18 cellular contexts compared by ENCODE assay signal in genomic region chr18:79108520-79109215, GRCh38. TPM values are rescaled to one million over a fixed set of nuclear protein-coding genes. Genes with fewer than 3 reads are reported as not detected.
DNase-seq lines count a peak whose midpoint lies in the region; ATAC-seq and TF ChIP-seq lines count a peak whose summit lies in the region.
"Had no signal": no experiment of that assay in that cellular context is flagged by ENCODE, and none has a peak within 500 bp of the region (broad histone marks: within the 10 kb centered on the region; RNA-seq: fewer than 3 reads in every experiment).

No MANE protein-coding gene starts in this region.

- H3K36me3 ChIP-seq in GM23248 (ENCODE audit: low read depth) (no peaks in the 10 kb centered on the region), Panc1 (ENCODE audit: control insufficient read depth, insufficient read depth, low read length) (no peaks in the 10 kb centered on the region), fibroblast of lung (ENCODE audit: control insufficient read depth, insufficient read depth, low read length) (no peaks in the 10 kb centered on the region)
- H3K36me3 ChIP-seq: BE2C, MG63 had no signal

- ATAC-seq in Panc1 (0 out of 2 replicates have a peak, but pooled peaks have one; percentile 54), sciatic nerve (peak; percentile 52)
- ATAC-seq: SK-N-SH treated with all-trans-retinoic acid at 6 μM for 48 hours had no signal

- intact Hi-C loops in Panc1 (cut with micrococcal nuclease; ENCODE audit: unreplicated experiment) (no loop called here), sciatic nerve (cut with DNase I) (no loop called here)

- H3K4me2 ChIP-seq in GM23248 (ENCODE audit: unreplicated experiment) (no peak overlapping the region), fibroblast of lung (ENCODE audit: extremely low read depth, insufficient read depth, low read length) (peak overlapping the region; percentile 48)

- peaks cover 6% of the 10 kb centered on the region; the same call in 1 of the 2 replicates for H3F3A ChIP-seq in GM23248 (ENCODE audit: insufficient read depth)

- in situ Hi-C loops in GM23248 (cut with MboI) (no loop called here), Panc1 (cut with HindIII; ENCODE audit: low pct_unique_long_range_greater_than_20kb, low sequenced_read_pairs) (no loop called here)

- CTCF ChIA-PET in Panc1 (lab: Charles Lee) = no interaction called here

- H3K4me3 ChIP-seq in GM23248 (no peak overlapping the region), Panc1 (ENCODE audit: low read depth in 2 of 2, low read length in 2 of 2) (no peak overlapping the region), fibroblast of lung (replicated peaks in 1 of 4; ENCODE audit: control extremely low read depth in 1 of 4, insufficient read depth in 1 of 4, low read depth in 3 of 4, low read length in 4 of 4) (no peak overlapping the region)
- H3K4me3 ChIP-seq: MG63 had no signal

- no peaks in the 10 kb centered on the region; the same call in 1 of the 2 replicates for H3K4me1 ChIP-seq in GM23248 (ENCODE audit: insufficient read depth)
- H3K4me1 ChIP-seq in Panc1 (ENCODE audit: control insufficient read depth, insufficient read depth, low read length) = no peaks in the 10 kb centered on the region
- H3K4me1 ChIP-seq in fibroblast of lung (ENCODE audit: control insufficient read depth, extremely low read depth, insufficient read depth, low read length) = no peaks in the 10 kb centered on the region
- H3K4me1 ChIP-seq: BE2C had no signal

- H3K9me3 ChIP-seq in GM23248 (ENCODE audit: low read depth) = no peaks in the 10 kb centered on the region
- H3K9me3 ChIP-seq in Panc1 (ENCODE audit: control insufficient read depth, insufficient read depth, low read depth, low read length) = no peaks in the 10 kb centered on the region
- no peaks in the 10 kb centered on the region for H3K9me3 ChIP-seq in fibroblast of lung (ENCODE audit: control insufficient read depth, insufficient read depth, low read depth, low read length)
- H3K9me3 ChIP-seq: BE2C, MG63 had no signal

- 27 to 29% methylated on average over 7 of the region's 7 CpGs for WGBS in GM23248 (ENCODE audit: low coverage in 1 of 2, low lambda C conversion rate in 2 of 2, missing lambda C conversion rate in 2 of 2), 2 experiments

- peaks cover 29% of the 10 kb centered on the region; the same call in 1 of the 2 replicates for H3K79me2 ChIP-seq in GM23248 (ENCODE audit: insufficient read depth)
- peaks cover 3% of the 10 kb centered on the region for H3K79me2 ChIP-seq in fibroblast of lung (ENCODE audit: control insufficient read depth, insufficient read depth, low read length)

- H4K20me1 ChIP-seq in GM23248 (ENCODE audit: insufficient read depth) (no peaks in the 10 kb centered on the region), fibroblast of lung (ENCODE audit: control insufficient read depth, extremely low read depth, insufficient read depth, low read length) (no peaks in the 10 kb centered on the region)

- no TSS peak for BruUV-seq in Panc1 (replicated peaks; lab: Mats Ljungman, UMichigan)

- no peak overlapping the region for H3K27ac ChIP-seq in GM23248
- H3K27ac ChIP-seq in Panc1 (ENCODE audit: low read length) = no peak overlapping the region
- H3K27ac ChIP-seq in fibroblast of lung (ENCODE audit: insufficient read depth, low read length) = peak overlapping the region; percentile 8

- TF ChIP-seq CTCF in Panc1 (IDR thresholded peaks at IDR 0.05) (no peak), fibroblast of lung (conservative IDR thresholded peaks at IDR 0.05 in 1 of 2, IDR thresholded peaks at IDR 0.05 in 1 of 2; ENCODE audit: low read depth in 1 of 2, low read length in 2 of 2) (no peak)

- no peak overlapping the region for H3K9ac ChIP-seq in GM23248
- H3K9ac ChIP-seq in fibroblast of lung (ENCODE audit: insufficient read depth, low read length) = no peak overlapping the region

- DNase-seq in GM23248 (peak; percentile 65), Panc1 (ENCODE audit: low read depth, low spot score) (no peak), fibroblast of lung (ENCODE audit: low read depth in 2 of 2) (peak in 1 of 2 donors; percentile 21), sciatic nerve (ENCODE audit: low spot score) (no peak), retina (no peak), superior temporal gyrus (ENCODE audit: extremely low spot score) (no peak)
- DNase-seq in stimulated activated naive CD4-positive, alpha-beta T cell (lab: John Stamatoyannopoulos, UW) = no peak
- DNase-seq: BE2C; CD4-positive, alpha-beta T cell; DMS79; GOT3; KG1; MG63; NCI-H1092; NCI-H1694; NCI-H524 treated with DMSO at 0.1 percent for 48 hours; SHP77 treated with DMSO at 0.1 percent for 48 hours had no signal

- POLR2A ChIA-PET in Panc1 (lab: Charles Lee) = interaction anchor here (0.6 kb wide), 2 partner anchors 9 to 1900 kb away, joined by 5 to 7 read pairs; no protein-coding TSS in a partner anchor

- H2AFZ ChIP-seq in GM23248 (peak overlapping the region; percentile 16; the same call in 1 of the 2 replicates), fibroblast of lung (ENCODE audit: low read length) (no peak overlapping the region)

- no peaks in the 10 kb centered on the region for H3K9me2 ChIP-seq in GM23248 (ENCODE audit: insufficient read depth)

- H3K27me3 ChIP-seq in GM23248 (replicated peaks; ENCODE audit: insufficient read depth) = no peaks in the 10 kb centered on the region
- H3K27me3 ChIP-seq in Panc1 (ENCODE audit: control insufficient read depth, insufficient read depth, low read length) = no peaks in the 10 kb centered on the region
- no peaks in the 10 kb centered on the region for H3K27me3 ChIP-seq in fibroblast of lung (ENCODE audit: control insufficient read depth, insufficient read depth, low read length)
- H3K27me3 ChIP-seq: BE2C, MG63 had no signal

RNA-seq across cellular contexts. Expression of gene ATP9B, which starts 39.5 kb away (rescaled TPM):
- 12.8 and 29.6 TPM in 2 replicates for total RNA-seq in GM23248 (2014; rRNA removed; shearing (Covaris generic))
- polyA plus RNA-seq in GM23248 (2016; fragmentation: Nextera tagmentation; extraction: Ambion mirVana) = 8.5 and 9.3 TPM in 2 replicates
- total RNA-seq in Panc1 (2021; ENCODE audit: unreplicated experiment) = 44.4 TPM
- polyA plus RNA-seq in Panc1 (2012; ENCODE audit: insufficient read length) = 51.1 TPM
- 27.7 and 28.0 TPM in 2 replicates for total RNA-seq in fibroblast of lung
- polyA plus RNA-seq in fibroblast of lung = 10.5 and 11.2 TPM in 2 replicates
- polyA plus RNA-seq in fibroblast of lung (2012) = 7.5 and 8.6 TPM in 2 replicates
- polyA minus RNA-seq in fibroblast of lung (ENCODE audit: low replicate concordance) = 34.8 and 83.5 TPM in 2 replicates
- total RNA-seq in sciatic nerve = 67.4 TPM
